In genomic region chr14:59262717-59263469, GRCh38 we compare ENCODE assay signal across 1 cellular context.
TF ChIP-seq lines count a peak whose summit lies in the region.

No MANE protein-coding gene starts in this region.

TF ChIP-seq in GM23338, 12 proteins besides CTCF, POLR2A, EP300 and RAD21 (continued from another document):
- TF ChIP-seq REST (IDR thresholded peaks at IDR 0.05; ENCODE audit: unreplicated experiment) (no peak), ZNF331 (CRISPR knock-in tag; IDR thresholded peaks at IDR 0.05; ENCODE audit: low read depth) (no peak), ZNF462 (CRISPR knock-in tag; IDR thresholded peaks at IDR 0.05) (no peak), JUNB (IDR thresholded peaks at IDR 0.05; ENCODE audit: unreplicated experiment) (no peak), ZNF114 (CRISPR knock-in tag; IDR thresholded peaks at IDR 0.05) (no peak), EZH2 (IDR thresholded peaks at IDR 0.05; ENCODE audit: low read depth, unreplicated experiment) (no peak), EZH2phosphoT487 (IDR thresholded peaks at IDR 0.05; ENCODE audit: unreplicated experiment) (no peak), CREB1 (CRISPR knock-in tag; IDR thresholded peaks at IDR 0.05; ENCODE audit: low read depth) (no peak), POLR2AphosphoS5 (IDR thresholded peaks at IDR 0.05; ENCODE audit: low read depth) (no peak)
TF ChIP-seq in GM23338: peak in this region for 0.
